In genomic region chr6:90297124-90297865, GRCh38 we compare ENCODE assay signal across 8 cellular contexts. TPM values are rescaled to one million over a fixed set of nuclear protein-coding genes. Genes with fewer than 3 reads are reported as not detected.
DNase-seq lines count a peak whose midpoint lies in the region; ATAC-seq and TF ChIP-seq lines count a peak whose summit lies in the region.

No MANE protein-coding gene starts in this region.

- no peak for ATAC-seq in activated naive CD8-positive, alpha-beta T cell treated with anti-CD3 and anti-CD28 coated beads, Interleukin-2, amount 50 U/mL, for 24 hours

- H3K27me3 ChIP-seq in kidney epithelial cell (ENCODE audit: control insufficient read depth, insufficient read depth, low read length): peaks cover 2% of the 10 kb centered on the region

- TF ChIP-seq CTCF in kidney epithelial cell (IDR thresholded peaks at IDR 0.05; ENCODE audit: insufficient read depth, low read length, poor library complexity, severe bottlenecking) (no peak), GM20000 (IDR thresholded peaks at IDR 0.05; ENCODE audit: extremely low read depth, missing control alignments) (no peak)

- H3K36me3 Mint-ChIP-seq in activated naive CD8-positive, alpha-beta T cell treated with anti-CD3 and anti-CD28 coated beads, Interleukin-2, amount 50 U/mL, for 24 hours (ENCODE audit: low read depth): peaks cover 35% of the 10 kb centered on the region

- H3K4me1 Mint-ChIP-seq in activated naive CD8-positive, alpha-beta T cell treated with anti-CD3 and anti-CD28 coated beads, Interleukin-2, amount 50 U/mL, for 24 hours: peaks cover 52% of the 10 kb centered on the region

- peak; percentile 15 for DNase-seq in NCI-H146 (lab: John Stamatoyannopoulos, UW)
- no peak for DNase-seq in NCI-H146 treated with DMSO at 0.1 percent for 48 hours (lab: John Stamatoyannopoulos, UW; ENCODE audit: unreplicated experiment)
- DNase-seq in activated naive CD8-positive, alpha-beta T cell treated with anti-CD3 and anti-CD28 coated beads, Interleukin-2, amount 50 U/mL, for 24 hours: no peak
- no peak for DNase-seq in kidney epithelial cell (ENCODE audit: low read depth)
- DNase-seq in superior temporal gyrus (ENCODE audit: extremely low spot score): peak; percentile 39
- no peak for DNase-seq in SIG-M5 (lab: John Stamatoyannopoulos, UW)
- no peak for DNase-seq in COR-L47 (lab: John Stamatoyannopoulos, UW)
- no peak for DNase-seq in GM20000 (ENCODE audit: low spot score)

- peaks cover 4% of the 10 kb centered on the region for H3K9me3 Mint-ChIP-seq in activated naive CD8-positive, alpha-beta T cell treated with anti-CD3 and anti-CD28 coated beads, Interleukin-2, amount 50 U/mL, for 24 hours

- peak overlapping the region; percentile 67 for H3K4me3 Mint-ChIP-seq in activated naive CD8-positive, alpha-beta T cell treated with anti-CD3 and anti-CD28 coated beads, Interleukin-2, amount 50 U/mL, for 24 hours

- H3K36me3 ChIP-seq in kidney epithelial cell (ENCODE audit: control insufficient read depth, insufficient read depth, low read length): no peaks in the 10 kb centered on the region

- H3K27ac Mint-ChIP-seq in activated naive CD8-positive, alpha-beta T cell treated with anti-CD3 and anti-CD28 coated beads, Interleukin-2, amount 50 U/mL, for 24 hours: peak overlapping the region; percentile 64

- H3K4me3 ChIP-seq in kidney epithelial cell (ENCODE audit: low read depth, low read length): peak overlapping the region; percentile 76

- H3K27me3 Mint-ChIP-seq in activated naive CD8-positive, alpha-beta T cell treated with anti-CD3 and anti-CD28 coated beads, Interleukin-2, amount 50 U/mL, for 24 hours: no peaks in the 10 kb centered on the region

RNA-seq across cellular contexts. Expression of gene BACH2, which starts 0.7 kb away (rescaled TPM):
- total RNA-seq in kidney epithelial cell: 5.0 and 11.6 TPM in 2 replicates

Comparison
In these comparisons a context has a peak if more than half of its experiments do, and no peak if none do; other contexts are left out.
1. DNase-seq: peak in NCI-H146 (single experiment) and superior temporal gyrus (single experiment); none in NCI-H146 treated with DMSO at 0.1 percent for 48 hours (single experiment), activated naive CD8-positive, alpha-beta T cell treated with anti-CD3 and anti-CD28 coated beads, Interleukin-2, amount 50 U/mL, for 24 hours (single experiment), kidney epithelial cell (single experiment), SIG-M5 (single experiment), COR-L47 (single experiment) and GM20000 (single experiment).